1 cellular context compared by ENCODE assay signal in genomic region chr4:113584407-113585150, GRCh38.
TF ChIP-seq lines count a peak whose summit lies in the region.

No MANE protein-coding gene starts in this region.

TF ChIP-seq in K562, 482 proteins besides CTCF, POLR2A, EP300 and RAD21 (continued from another document):
- TF ChIP-seq, protein P1, sequence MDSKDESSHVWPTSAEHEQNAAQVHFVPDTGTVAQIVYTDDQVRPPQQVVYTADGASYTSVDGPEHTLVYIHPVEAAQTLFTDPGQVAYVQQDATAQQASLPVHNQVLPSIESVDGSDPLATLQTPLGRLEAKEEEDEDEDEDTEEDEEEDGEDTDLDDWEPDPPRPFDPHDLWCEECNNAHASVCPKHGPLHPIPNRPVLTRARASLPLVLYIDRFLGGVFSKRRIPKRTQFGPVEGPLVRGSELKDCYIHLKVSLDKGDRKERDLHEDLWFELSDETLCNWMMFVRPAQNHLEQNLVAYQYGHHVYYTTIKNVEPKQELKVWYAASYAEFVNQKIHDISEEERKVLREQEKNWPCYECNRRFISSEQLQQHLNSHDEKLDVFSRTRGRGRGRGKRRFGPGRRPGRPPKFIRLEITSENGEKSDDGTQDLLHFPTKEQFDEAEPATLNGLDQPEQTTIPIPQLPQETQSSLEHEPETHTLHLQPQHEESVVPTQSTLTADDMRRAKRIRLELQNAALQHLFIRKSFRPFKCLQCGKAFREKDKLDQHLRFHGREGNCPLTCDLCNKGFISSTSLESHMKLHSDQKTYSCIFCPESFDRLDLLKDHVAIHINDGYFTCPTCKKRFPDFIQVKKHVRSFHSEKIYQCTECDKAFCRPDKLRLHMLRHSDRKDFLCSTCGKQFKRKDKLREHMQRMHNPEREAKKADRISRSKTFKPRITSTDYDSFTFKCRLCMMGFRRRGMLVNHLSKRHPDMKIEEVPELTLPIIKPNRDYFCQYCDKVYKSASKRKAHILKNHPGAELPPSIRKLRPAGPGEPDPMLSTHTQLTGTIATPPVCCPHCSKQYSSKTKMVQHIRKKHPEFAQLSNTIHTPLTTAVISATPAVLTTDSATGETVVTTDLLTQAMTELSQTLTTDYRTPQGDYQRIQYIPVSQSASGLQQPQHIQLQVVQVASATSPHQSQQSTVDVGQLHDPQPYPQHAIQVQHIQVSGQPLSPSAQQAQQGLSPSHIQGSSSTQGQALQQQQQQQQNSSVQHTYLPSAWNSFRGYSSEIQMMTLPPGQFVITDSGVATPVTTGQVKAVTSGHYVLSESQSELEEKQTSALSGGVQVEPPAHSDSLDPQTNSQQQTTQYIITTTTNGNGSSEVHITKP (IDR thresholded peaks at IDR 0.05; ENCODE audit: partially characterized antibody), result peak; percentile 35
- TF ChIP-seq ZFX (CRISPR knock-in tag; IDR thresholded peaks at IDR 0.05), result 0 out of 2 replicates have a peak, but pooled peaks have one; percentile 22
- TF ChIP-seq SMARCA4 (IDR thresholded peaks at IDR 0.05), result peak; percentile 31; the same call in 1 of the 2 replicates
- TF ChIP-seq NR2F6 (CRISPR knock-in tag; IDR thresholded peaks at IDR 0.05), result no peak
- TF ChIP-seq BACH1 (tag; IDR thresholded peaks at IDR 0.05), result no peak
TF ChIP-seq in K562: peak in this region for 11.
